14 cellular contexts compared by ENCODE assay signal in genomic region chr11:2708757-2709281, GRCh38. TPM values are rescaled to one million over a fixed set of nuclear protein-coding genes. Genes with fewer than 3 reads are reported as not detected.
A peak's percentile ranks its signal among the peaks of the same experiment; 100 is the strongest.
DNase-seq lines count a peak whose midpoint lies in the region; ATAC-seq and TF ChIP-seq lines count a peak whose summit lies in the region.
"Had no signal": no experiment of that assay in that cellular context is flagged by ENCODE, and none has a peak within 500 bp of the region (broad histone marks: within the 10 kb centered on the region; RNA-seq: fewer than 3 reads in every experiment).

No MANE protein-coding gene starts in this region.

- intact Hi-C loops in heart left ventricle (cut with DNase I) (no loop called here), transverse colon (cut with DNase I; ENCODE audit: low total_unique reads) (loop anchor here (5.0 kb wide), 1 partner anchor 178 kb away; the partner anchor contains the start of gene CDKN1C)

- no peak for TF ChIP-seq EP300 in transverse colon (IDR thresholded peaks at IDR 0.05; ENCODE audit: low read depth)

- H3K27ac ChIP-seq in brain microvascular endothelial cell (no peak overlapping the region), heart left ventricle (peak overlapping the region in 6 of 12 donors; percentile 27 to 84 (median 64)), neural progenitor cell (no peak overlapping the region), transverse colon (peak overlapping the region; percentile 46 to 86 (median 76)), endodermal cell (ENCODE audit: low read depth, low read length) (no peak overlapping the region)
- H3K27ac ChIP-seq: BLaER1 had no signal

- ATAC-seq in heart left ventricle (peak; percentile 6 to 50 (median 32)), HG03520 (IDR thresholded peaks at IDR 0.05; ENCODE audit: unreplicated experiment) (no peak), HG03571 (IDR thresholded peaks at IDR 0.05; ENCODE audit: unreplicated experiment) (no peak), GM18870 (IDR thresholded peaks at IDR 0.05; ENCODE audit: unreplicated experiment) (no peak)

- H3K27me3 ChIP-seq in brain microvascular endothelial cell (replicated peaks) (peaks cover 6% of the 10 kb centered on the region), heart left ventricle (no peaks in the 10 kb centered on the region), neural progenitor cell (peaks cover 89% of the 10 kb centered on the region), transverse colon (no peaks in the 10 kb centered on the region), endodermal cell (ENCODE audit: control insufficient read depth, insufficient read depth, low read length, poor library complexity, severe bottlenecking) (no peaks in the 10 kb centered on the region)
- H3K27me3 ChIP-seq: BLaER1 had no signal

- H4K20me1 ChIP-seq in neural progenitor cell (ENCODE audit: low read depth), result no peaks in the 10 kb centered on the region
- H4K20me1 ChIP-seq: BLaER1 had no signal

- DNase-seq in brain microvascular endothelial cell (peak; percentile 25), heart left ventricle (peak in 2 of 5 donors; percentile 23 to 65), neural progenitor cell (ENCODE audit: low spot score) (no peak), transverse colon (no peak), endodermal cell (no peak)
- DNase-seq: activated CD8-positive, alpha-beta memory T cell treated with anti-CD3 and anti-CD28 coated beads, Interleukin-2, amount 50 U/mL, for 48 hours; activated naive CD4-positive, alpha-beta T cell treated with anti-CD3 and anti-CD28 coated beads, Interleukin-2, amount 10 ng/mL, durations not matched to agents 7 days and 5 days; DMS53; effector CD4-positive, alpha-beta T cell; stimulated activated CD4-positive, alpha-beta T cell treated with anti-CD3 and anti-CD28 coated beads, Interleukin-4, amount 100 ng/mL, for 1 hour had no signal

- H3K36me3 Mint-ChIP-seq in neural progenitor cell (no peaks in the 10 kb centered on the region), endodermal cell (ENCODE audit: low read depth) (peaks cover 7% of the 10 kb centered on the region)

- H3K4me1 ChIP-seq in heart left ventricle (peaks cover 0 to 19% (median 1%) of the 10 kb centered on the region in 12 donors), neural progenitor cell (peaks cover 1% of the 10 kb centered on the region), transverse colon (peaks cover 4 to 16% (median 5%) of the 10 kb centered on the region in 4 donors), endodermal cell (ENCODE audit: control insufficient read depth, insufficient read depth, low read length) (no peaks in the 10 kb centered on the region)

- WGBS in heart left ventricle, 4 donors, result 34 to 72% (median 66%) methylated on average over 10 to 14 of the region's 14 CpGs
- WGBS in transverse colon (ENCODE audit: low coverage in 1 of 2), 2 donors, result 66% methylated on average over 14 of the region's 14 CpGs; no CpG with 5 or more reads in 1 of the 2 donors
- 79 to 94% methylated on average over 9 to 13 of the region's 14 CpGs for WGBS in endodermal cell (ENCODE audit: insufficient coverage in 1 of 2, insufficient read length in 1 of 2), 2 experiments

- no peak overlapping the region for H3K4me3 Mint-ChIP-seq in neural progenitor cell
- no peak overlapping the region for H3K4me3 Mint-ChIP-seq in endodermal cell
- H3K4me3 Mint-ChIP-seq: activated naive CD4-positive, alpha-beta T cell treated with anti-CD3 and anti-CD28 coated beads, Interleukin-2, amount 10 ng/mL, durations not matched to agents 7 days and 5 days had no signal

- H3K4me3 ChIP-seq in brain microvascular endothelial cell (ENCODE audit: low read depth, low read length), result no peak overlapping the region
- peak overlapping the region in 4 of 12 donors; percentile 6 to 24 (median 18) for H3K4me3 ChIP-seq in heart left ventricle
- no peak overlapping the region for H3K4me3 ChIP-seq in neural progenitor cell
- H3K4me3 ChIP-seq in transverse colon, result no peak overlapping the region
- no peak overlapping the region for H3K4me3 ChIP-seq in endodermal cell (ENCODE audit: low read length)
- H3K4me3 ChIP-seq: BLaER1 had no signal

- in situ Hi-C loops in brain microvascular endothelial cell (cut with HindIII; ENCODE audit: low pct_ligation_motif_present, low sequenced_read_pairs), result no loop called here
- in situ Hi-C loops in transverse colon (cut with MboI; ENCODE audit: low pct_ligation_motif_present in 1 of 4, low pct_unique_long_range_greater_than_20kb in 1 of 4, low sequenced_read_pairs in 3 of 4), result no loop called here

- TF ChIP-seq CTCF in brain microvascular endothelial cell (IDR thresholded peaks at IDR 0.05; ENCODE audit: low read depth, low read length, missing control alignments) (no peak), heart left ventricle (IDR thresholded peaks at IDR 0.05) (no peak), neural progenitor cell (IDR thresholded peaks at IDR 0.05) (no peak), transverse colon (IDR thresholded peaks at IDR 0.05) (no peak), endodermal cell (conservative IDR thresholded peaks at IDR 0.05) (no peak)

- H3K9me3 Mint-ChIP-seq in neural progenitor cell (peaks cover 23% of the 10 kb centered on the region), endodermal cell (peaks cover 26% of the 10 kb centered on the region)

- H3K9me3 ChIP-seq in heart left ventricle, result peaks cover 0 to 14% (median 2%) of the 10 kb centered on the region in 12 donors
- no peaks in the 10 kb centered on the region for H3K9me3 ChIP-seq in neural progenitor cell (ENCODE audit: low read depth)
- H3K9me3 ChIP-seq in transverse colon, result no peaks in the 10 kb centered on the region
- peaks cover 10% of the 10 kb centered on the region for H3K9me3 ChIP-seq in endodermal cell (ENCODE audit: control insufficient read depth, low read length)

- no peak overlapping the region for H3K9ac ChIP-seq in neural progenitor cell
- H3K9ac ChIP-seq in endodermal cell (ENCODE audit: extremely low read depth, low read length, poor library complexity, severe bottlenecking), result no peak overlapping the region
- H3K9ac ChIP-seq: BLaER1 had no signal

- peaks cover 30% of the 10 kb centered on the region for H3K4me1 Mint-ChIP-seq in neural progenitor cell
- H3K4me1 Mint-ChIP-seq in endodermal cell, result peaks cover 11% of the 10 kb centered on the region
- H3K4me1 Mint-ChIP-seq: activated naive CD4-positive, alpha-beta T cell treated with anti-CD3 and anti-CD28 coated beads, Interleukin-2, amount 10 ng/mL, durations not matched to agents 7 days and 5 days had no signal

- H3K79me2 ChIP-seq in neural progenitor cell (ENCODE audit: low read depth), result no peaks in the 10 kb centered on the region

- TF ChIP-seq POLR2A in heart left ventricle (IDR thresholded peaks at IDR 0.05), result no peak
- no peak for TF ChIP-seq POLR2A in transverse colon (IDR thresholded peaks at IDR 0.05)

- no peak overlapping the region for H2AFZ ChIP-seq in neural progenitor cell (replicated peaks)

- H3K36me3 ChIP-seq in brain microvascular endothelial cell (replicated peaks), result no peaks in the 10 kb centered on the region
- H3K36me3 ChIP-seq in heart left ventricle, result no peaks in the 10 kb centered on the region
- no peaks in the 10 kb centered on the region for H3K36me3 ChIP-seq in neural progenitor cell
- no peaks in the 10 kb centered on the region for H3K36me3 ChIP-seq in transverse colon
- H3K36me3 ChIP-seq in endodermal cell (ENCODE audit: control insufficient read depth, insufficient read depth, low read length), result no peaks in the 10 kb centered on the region
- H3K36me3 ChIP-seq: BLaER1 had no signal

- peak overlapping the region; percentile 33 for H3K27ac Mint-ChIP-seq in neural progenitor cell
- no peak overlapping the region for H3K27ac Mint-ChIP-seq in endodermal cell
- H3K27ac Mint-ChIP-seq: activated naive CD4-positive, alpha-beta T cell treated with anti-CD3 and anti-CD28 coated beads, Interleukin-2, amount 10 ng/mL, durations not matched to agents 7 days and 5 days had no signal

- H3K4me2 ChIP-seq in neural progenitor cell, result no peak overlapping the region

- H3F3A ChIP-seq in neural progenitor cell (ENCODE audit: low read depth), result no peaks in the 10 kb centered on the region

- peaks cover 27% of the 10 kb centered on the region for H3K27me3 Mint-ChIP-seq in neural progenitor cell (ENCODE audit: insufficient read depth, low read depth)
- peaks cover 79% of the 10 kb centered on the region for H3K27me3 Mint-ChIP-seq in endodermal cell (ENCODE audit: insufficient read depth)
- H3K27me3 Mint-ChIP-seq: activated naive CD4-positive, alpha-beta T cell treated with anti-CD3 and anti-CD28 coated beads, Interleukin-2, amount 10 ng/mL, durations not matched to agents 7 days and 5 days had no signal

RNA-seq across cellular contexts. Expression of gene KCNQ1OT1, which starts 9.0 kb away (rescaled TPM):
- total RNA-seq in heart left ventricle (under 1 TPM; 0.28 to 0.93 (median 0.40) TPM), neural progenitor cell (ENCODE audit: low replicate concordance) (2.3 TPM in 2 replicates), transverse colon (1 to 10 TPM; 1.5 to 5.0 (median 1.9) TPM), endodermal cell (1 to 10 TPM; 5.2 to 6.9 TPM)
- polyA plus RNA-seq in heart left ventricle, result under 1 TPM; 0.14 to 0.57 TPM
- polyA plus RNA-seq in endodermal cell (2013, experiment 1 of 2), result 0.71 TPM
- polyA plus RNA-seq in endodermal cell (2013, experiment 2 of 2), result 0.99 TPM

Comparison
In these comparisons a context has a peak if more than half of its experiments do, and no peak if none do; other contexts are left out.
1. H3K27ac ChIP-seq: peak in transverse colon (4 of 4); none in brain microvascular endothelial cell (single experiment), neural progenitor cell (single experiment) and endodermal cell (single experiment).
2. ATAC-seq: peak in heart left ventricle (4 of 4); none in HG03520 (single experiment), HG03571 (single experiment) and GM18870 (single experiment).